ENCODE assay signal across 8 cellular contexts in the genomic region with DNA sequence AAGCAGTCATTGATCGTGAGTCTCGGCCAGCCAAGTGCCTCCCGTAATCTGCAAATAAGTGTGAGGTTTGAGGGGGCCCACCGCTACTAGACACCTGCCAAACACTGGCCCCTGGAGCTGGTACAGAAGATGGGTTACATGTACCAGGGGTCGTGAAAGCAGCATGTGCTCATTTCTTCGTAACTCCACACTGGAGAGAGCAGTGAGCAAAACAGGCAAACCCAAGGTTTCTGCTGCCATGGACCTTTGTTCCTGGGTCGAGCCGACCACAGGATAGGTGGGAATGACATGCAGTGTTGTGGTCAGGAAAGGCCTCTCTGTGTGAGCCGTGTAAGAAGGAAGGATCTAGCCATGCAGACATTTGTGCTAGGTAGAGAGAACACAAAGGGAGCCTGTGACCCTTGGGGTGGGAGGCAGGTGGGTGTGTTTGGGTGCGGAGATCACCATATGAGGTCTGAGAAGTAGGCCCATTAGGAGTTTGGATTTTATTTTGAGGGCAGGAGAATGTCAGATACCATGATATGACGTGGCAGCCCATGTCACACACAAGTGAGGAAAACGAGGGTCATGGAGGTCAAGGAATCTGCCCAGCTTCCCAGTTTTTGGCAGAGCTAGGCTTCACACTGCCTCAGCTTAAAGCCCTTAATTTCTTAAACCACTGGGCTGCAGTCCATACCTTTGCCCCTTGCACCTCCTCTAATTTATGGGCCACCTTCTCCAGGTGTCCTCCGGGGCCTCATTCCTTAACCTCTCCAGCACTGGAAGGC. TPM values are rescaled to one million over a fixed set of nuclear protein-coding genes. Genes with fewer than 3 reads are reported as not detected.
A peak's percentile ranks its signal among the peaks of the same experiment; 100 is the strongest.
DNase-seq lines count a peak whose midpoint lies in the region; ATAC-seq, FAIRE-seq and TF ChIP-seq lines count a peak whose summit lies in the region.

No MANE protein-coding gene starts in this region.

- H3K4me2 ChIP-seq in MM.1S (ENCODE audit: low read depth, low read length) (peak overlapping the region; percentile 95), K562 (ENCODE audit: insufficient read depth, low read length) (peak overlapping the region; percentile 98)

- peak overlapping the region; percentile 87 for H3K9ac ChIP-seq in MM.1S (ENCODE audit: low read length)
- peak overlapping the region; percentile 88 to 98 for H3K9ac ChIP-seq in K562 (ENCODE audit: insufficient read depth in 1 of 2, low read depth in 2 of 2, low read length in 2 of 2)

- TF ChIP-seq EP300 in K562 (IDR thresholded peaks at IDR 0.05; ENCODE audit: low read length): no peak
- TF ChIP-seq EP300 in upper lobe of left lung (IDR thresholded peaks at IDR 0.05): no peak

- H3K27ac ChIP-seq in MM.1S (ENCODE audit: low read length) (peak overlapping the region; percentile 83), K562 (ENCODE audit: extremely low read depth, low read depth, low read length) (peak overlapping the region; percentile 85), lung (ENCODE audit: low read depth in 1 of 2, low read length in 1 of 2) (peak overlapping the region; percentile 88 to 95), upper lobe of left lung (peak overlapping the region; percentile 84 to 93 (median 88))

- no peak for TF ChIP-seq RAD21 in K562 (CRISPR knock-in tag; conservative IDR thresholded peaks at IDR 0.05 in 1 of 2, IDR thresholded peaks at IDR 0.05 in 1 of 2)

- 0 out of 2 replicates have a peak overlapping the region, but pooled peaks have one; percentile 30 for H2AFZ ChIP-seq in MM.1S (ENCODE audit: low read length)
- peak overlapping the region; percentile 59 for H2AFZ ChIP-seq in K562 (ENCODE audit: low read depth, low read length)

- no peaks in the 10 kb centered on the region; the same call in 1 of the 2 replicates for H3K4me1 ChIP-seq in MM.1S (ENCODE audit: low read length)
- H3K4me1 ChIP-seq in K562 (replicated peaks in 1 of 2; ENCODE audit: control insufficient read depth in 2 of 2, insufficient read depth in 2 of 2, low read length in 2 of 2): peaks cover 37 to 46% of the 10 kb centered on the region in 2 experiments
- H3K4me1 ChIP-seq in lung (ENCODE audit: control insufficient read depth in 2 of 2, insufficient read depth in 2 of 2, low read length in 2 of 2): peaks cover 14 to 23% of the 10 kb centered on the region in 2 donors
- H3K4me1 ChIP-seq in upper lobe of left lung: peaks cover 32 to 52% (median 40%) of the 10 kb centered on the region in 4 donors

- in situ Hi-C loops in K562 (cut with MboI): no loop called here

- H3K4me3 ChIP-seq in MM.1S (ENCODE audit: low read length) (peak overlapping the region; percentile 85), K562 (peak overlapping the region; percentile 65), lung (peak overlapping the region; percentile 73), upper lobe of left lung (peak overlapping the region; percentile 56 to 87 (median 68))

- H3K36me3 ChIP-seq in MM.1S (replicated peaks; ENCODE audit: insufficient read depth, low read length) (no peaks in the 10 kb centered on the region), K562 (ENCODE audit: control insufficient read depth, insufficient read depth, low read length) (peaks cover 41% of the 10 kb centered on the region), lung (ENCODE audit: control insufficient read depth in 2 of 2, insufficient read depth in 2 of 2, low read length in 2 of 2) (peaks cover 4 to 15% of the 10 kb centered on the region in 2 donors), upper lobe of left lung (peaks cover 0 to 32% (median 12%) of the 10 kb centered on the region in 4 donors)

- FAIRE-seq in K562 (lab: Jason Lieb, UNC): no peak

- TSS peak; percentile 79 for BruUV-seq in K562 (replicated peaks; lab: Mats Ljungman, UMichigan)

- WGBS in K562 (ENCODE audit: insufficient coverage, low coverage, missing lambda C conversion rate): under 1% methylated on average over 12 of the region's 13 CpGs
- WGBS in lung, 2 donors: 21 to 23% methylated on average over 13 of the region's 13 CpGs
- WGBS in upper lobe of left lung, 2 donors: 40 to 41% methylated on average over 12 to 13 of the region's 13 CpGs

- POLR2A ChIA-PET in K562 (lab: Yijun Ruan, JAX): interaction anchor here (0.5 to 3.0 kb wide), 4 partner anchors 9 to 442 kb away, joined by 3 to 16 read pairs (median 8); partner anchors contain the start of gene MTIF3

- no peaks in the 10 kb centered on the region for H3K9me2 ChIP-seq in MM.1S (replicated peaks; ENCODE audit: insufficient read depth, low read length)

- peak; percentile 25 for DNase-seq in activated gamma-delta T cell treated with Interleukin-2 at 50 U/mL for 16 hours
- DNase-seq in activated gamma-delta T cell (lab: John Stamatoyannopoulos, UW): no peak
- DNase-seq in MM.1S: no peak
- DNase-seq in K562 (ENCODE audit: extremely low read depth in 1 of 4, low spot score in 3 of 4): peak in 2 of 4 experiments; percentile 8 to 14
- DNase-seq in lung (ENCODE audit: low spot score): no peak
- DNase-seq in upper lobe of left lung: no peak
- no peak for DNase-seq in NCI-H1694 treated with DMSO at 0.1 percent for 48 hours (lab: John Stamatoyannopoulos, UW)
- no peak for DNase-seq in 8988T

- H3K9me3 ChIP-seq in MM.1S (replicated peaks; ENCODE audit: insufficient read depth, low read length) (no peaks in the 10 kb centered on the region), K562 (replicated peaks; ENCODE audit: control insufficient read depth, insufficient read depth, low read depth, low read length) (0 out of 2 replicates have a peak, but pooled peaks cover 1% of the 10 kb centered on the region), lung (ENCODE audit: control insufficient read depth in 2 of 2, insufficient read depth in 1 of 2, low read length in 1 of 2) (no peaks in the 10 kb centered on the region), upper lobe of left lung (no peaks in the 10 kb centered on the region)

- H3F3A ChIP-seq in MM.1S (ENCODE audit: insufficient read depth, low read length): peaks cover 14% of the 10 kb centered on the region; the same call in 1 of the 2 replicates

- no peaks in the 10 kb centered on the region for H3K27me3 ChIP-seq in MM.1S (replicated peaks; ENCODE audit: insufficient read depth, low read length)
- no peaks in the 10 kb centered on the region for H3K27me3 ChIP-seq in K562 (ENCODE audit: control insufficient read depth in 2 of 2, insufficient read depth in 2 of 2, low read length in 2 of 2)
- no peaks in the 10 kb centered on the region for H3K27me3 ChIP-seq in lung (ENCODE audit: control insufficient read depth, insufficient read depth)
- no peaks in the 10 kb centered on the region for H3K27me3 ChIP-seq in upper lobe of left lung

- intact Hi-C loops in K562 (cut with micrococcal nuclease): loop anchor here (2.0 kb wide), 1 partner anchor 25 kb away; the partner anchor contains the start of gene MTIF3

- TF ChIP-seq POLR2A in K562 (conservative IDR thresholded peaks at IDR 0.05) (no peak), upper lobe of left lung (IDR thresholded peaks at IDR 0.05) (no peak)

- H4K20me1 ChIP-seq in MM.1S (ENCODE audit: insufficient read depth, low read length) (no peaks in the 10 kb centered on the region), K562 (replicated peaks; ENCODE audit: control insufficient read depth, insufficient read depth, low read length) (peaks cover 7% of the 10 kb centered on the region; the same call in 1 of the 2 replicates)

- peaks cover 42% of the 10 kb centered on the region for H3K79me2 ChIP-seq in MM.1S (ENCODE audit: low read length)
- peaks cover 57% of the 10 kb centered on the region for H3K79me2 ChIP-seq in K562 (ENCODE audit: control insufficient read depth, insufficient read depth, low read length)

- TF ChIP-seq CTCF in MM.1S (IDR thresholded peaks at IDR 0.05; ENCODE audit: low read length): no peak
- TF ChIP-seq CTCF in K562 (IDR thresholded peaks at IDR 0.05 in 2 of 3, conservative IDR thresholded peaks at IDR 0.05 in 1 of 3; ENCODE audit: insufficient read depth in 2 of 3, low read depth in 1 of 3, low read length in 3 of 3): no peak
- no peak for TF ChIP-seq CTCF in lung (IDR thresholded peaks at IDR 0.05; ENCODE audit: control extremely low read depth, extremely low read depth)
- no peak for TF ChIP-seq CTCF in upper lobe of left lung (IDR thresholded peaks at IDR 0.05)

- CTCF ChIA-PET in K562 (lab: Yijun Ruan, JAX; ENCODE audit: low intra/inter-chr PET ratio): no interaction called here

- no peaks in the 10 kb centered on the region for H3K9me1 ChIP-seq in K562 (ENCODE audit: control insufficient read depth, insufficient read depth, low read length)

- ATAC-seq in K562 (peak; percentile 3), lung (ENCODE audit: insufficient read depth, low FRiP score) (no peak), upper lobe of left lung (ENCODE audit: low FRiP score in 2 of 2) (peak in 1 of 2 donors; percentile 0)

RNA-seq across cellular contexts. Expression of gene GTF3A, which starts 0.9 kb away (rescaled TPM):
- total RNA-seq in K562 (2011; cell fraction: chromatin; rRNA removed; ENCODE audit: low replicate concordance): 33.9 and 37.6 TPM in 2 replicates
- 30.0 and 31.3 TPM in 2 replicates for total RNA-seq in K562 (2011; cell fraction: nucleolus; rRNA removed)
- total RNA-seq in K562 (2011; cell fraction: nucleoplasm; rRNA removed): 35.6 and 63.0 TPM in 2 replicates
- total RNA-seq in K562 (2014; rRNA removed) (197 and 224 TPM in 2 replicates), K562 (2014; rRNA removed; fragmentation: Illumina TruSeq; extraction: Trizol) (239 and 267 TPM in 2 replicates), K562 (2015; rRNA removed; fragmentation: Illumina TruSeq; extraction: Trizol) (184 and 203 TPM in 2 replicates), K562 (2021) (152 and 160 TPM in 2 replicates), lung (10 to 100 TPM; 38.2 to 97.4 TPM), upper lobe of left lung (100 to 1,000 TPM in 3 of 6 donors, 10 to 100 TPM in 3; 29.3 to 104 (median 85.6) TPM)
- polyA plus RNA-seq in K562 (2011; rRNA removed) (126 and 174 TPM in 2 replicates), K562 (2014; fragmentation: Illumina TruSeq; extraction: Trizol) (261 and 303 TPM in 2 replicates), K562 (2014; fragmentation: Nextera tagmentation; extraction: Ambion mirVana) (10 to 100 TPM; 47.5 to 63.9 TPM), K562 (2014; rRNA removed) (161 and 162 TPM in 2 replicates), lung (100 to 1,000 TPM; 125 to 241 TPM)
- 69.8 and 130 TPM in 2 replicates for polyA plus RNA-seq in K562 (2011; cell fraction: cytosol; rRNA removed)
- polyA plus RNA-seq in K562 (2011; cell fraction: nucleus; rRNA removed): 73.0 and 80.9 TPM in 2 replicates
- polyA plus RNA-seq in K562 (2012): 119 and 134 TPM in 2 replicates
- polyA minus RNA-seq in K562 (2011; rRNA and poly(A)+ RNA removed): 101 and 123 TPM in 2 replicates
- polyA minus RNA-seq in K562 (2011; cell fraction: cytosol; rRNA and poly(A)+ RNA removed): 51.2 and 61.3 TPM in 2 replicates
- 41.2 and 50.1 TPM in 2 replicates for polyA minus RNA-seq in K562 (2011; cell fraction: nucleus; rRNA and poly(A)+ RNA removed)

RNA-seq across cellular contexts. Expression of gene MTIF3, which starts 25.0 kb away (rescaled TPM):
- total RNA-seq in K562 (2011; cell fraction: chromatin; rRNA removed; ENCODE audit: low replicate concordance): 9.9 and 21.4 TPM in 2 replicates
- 6.2 and 8.7 TPM in 2 replicates for total RNA-seq in K562 (2011; cell fraction: nucleolus; rRNA removed)
- total RNA-seq in K562 (2011; cell fraction: nucleoplasm; rRNA removed): 13.3 and 17.4 TPM in 2 replicates
- 34.6 and 46.1 TPM in 2 replicates for total RNA-seq in K562 (2014; rRNA removed)
- total RNA-seq in K562 (2014; rRNA removed; fragmentation: Illumina TruSeq; extraction: Trizol): 43.9 and 53.6 TPM in 2 replicates
- 41.2 and 44.4 TPM in 2 replicates for total RNA-seq in K562 (2015; rRNA removed; fragmentation: Illumina TruSeq; extraction: Trizol)
- 20.4 and 23.5 TPM in 2 replicates for total RNA-seq in K562 (2021)
- polyA plus RNA-seq in K562 (2011; rRNA removed): 35.9 and 40.8 TPM in 2 replicates
- 20.1 and 34.4 TPM in 2 replicates for polyA plus RNA-seq in K562 (2011; cell fraction: cytosol; rRNA removed)
- 13.5 and 20.6 TPM in 2 replicates for polyA plus RNA-seq in K562 (2011; cell fraction: nucleus; rRNA removed)
- 31.5 and 40.7 TPM in 2 replicates for polyA plus RNA-seq in K562 (2012)
- polyA plus RNA-seq in K562 (2014; fragmentation: Illumina TruSeq; extraction: Trizol): 58.1 and 73.6 TPM in 2 replicates
- polyA plus RNA-seq in K562 (2014; fragmentation: Nextera tagmentation; extraction: Ambion mirVana): 10 to 100 TPM; 62.0 to 71.2 TPM
- polyA plus RNA-seq in K562 (2014; rRNA removed): 45.2 and 47.5 TPM in 2 replicates
- polyA minus RNA-seq in K562 (2011; rRNA and poly(A)+ RNA removed): 23.6 and 32.2 TPM in 2 replicates
- 8.9 and 11.3 TPM in 2 replicates for polyA minus RNA-seq in K562 (2011; cell fraction: cytosol; rRNA and poly(A)+ RNA removed)
- polyA minus RNA-seq in K562 (2011; cell fraction: nucleus; rRNA and poly(A)+ RNA removed): 7.8 and 16.4 TPM in 2 replicates
- 10 to 100 TPM; 26.9 to 45.4 TPM for total RNA-seq in lung
- 10 to 100 TPM; 47.7 to 64.7 TPM for polyA plus RNA-seq in lung
- total RNA-seq in upper lobe of left lung: 100 to 1,000 TPM in 1 of 6 donors, 10 to 100 TPM in 5; 31.2 to 104 (median 38.8) TPM
